Comparison of ENCODE assay signal across 1 cellular context in genomic region chr4:112881842-112882241, GRCh38.
TF ChIP-seq lines count a peak whose summit lies in the region.

No MANE protein-coding gene starts in this region.

TF ChIP-seq in WTC11, 78 proteins besides CTCF, POLR2A, EP300 and RAD21:
- TF ChIP-seq E2F5 (CRISPR knock-in tag; IDR thresholded peaks at IDR 0.05) (no peak), SOX15 (CRISPR knock-in tag; IDR thresholded peaks at IDR 0.05) (no peak), ESRRA (CRISPR knock-in tag; IDR thresholded peaks at IDR 0.05; ENCODE audit: borderline replicate concordance) (no peak), GRHL2 (CRISPR knock-in tag; IDR thresholded peaks at IDR 0.05; ENCODE audit: insufficient replicate concordance, severe bottlenecking) (no peak), NR2C2 (CRISPR knock-in tag; IDR thresholded peaks at IDR 0.05) (no peak), SMAD4 (CRISPR knock-in tag; IDR thresholded peaks at IDR 0.05) (no peak), ZNF671 (CRISPR knock-in tag; IDR thresholded peaks at IDR 0.05) (no peak), ZNF512 (CRISPR knock-in tag; IDR thresholded peaks at IDR 0.05; ENCODE audit: borderline replicate concordance) (no peak), ZNF232 (CRISPR knock-in tag; IDR thresholded peaks at IDR 0.05) (no peak), RORB (CRISPR knock-in tag; IDR thresholded peaks at IDR 0.05) (no peak), ZNF425 (CRISPR knock-in tag; conservative IDR thresholded peaks at IDR 0.05) (no peak), SP1 (CRISPR knock-in tag; conservative IDR thresholded peaks at IDR 0.05) (no peak), ZNF416 (CRISPR knock-in tag; IDR thresholded peaks at IDR 0.05) (no peak), CREM (CRISPR knock-in tag; IDR thresholded peaks at IDR 0.05) (no peak), ATF6 (CRISPR knock-in tag; IDR thresholded peaks at IDR 0.05) (no peak), USF2 (CRISPR knock-in tag; IDR thresholded peaks at IDR 0.05) (no peak), PREB (CRISPR knock-in tag; IDR thresholded peaks at IDR 0.05; ENCODE audit: borderline replicate concordance) (no peak), AFF4 (CRISPR knock-in tag; IDR thresholded peaks at IDR 0.05; ENCODE audit: borderline replicate concordance) (no peak)
